7 cellular contexts compared by ENCODE assay signal in the genomic region with DNA sequence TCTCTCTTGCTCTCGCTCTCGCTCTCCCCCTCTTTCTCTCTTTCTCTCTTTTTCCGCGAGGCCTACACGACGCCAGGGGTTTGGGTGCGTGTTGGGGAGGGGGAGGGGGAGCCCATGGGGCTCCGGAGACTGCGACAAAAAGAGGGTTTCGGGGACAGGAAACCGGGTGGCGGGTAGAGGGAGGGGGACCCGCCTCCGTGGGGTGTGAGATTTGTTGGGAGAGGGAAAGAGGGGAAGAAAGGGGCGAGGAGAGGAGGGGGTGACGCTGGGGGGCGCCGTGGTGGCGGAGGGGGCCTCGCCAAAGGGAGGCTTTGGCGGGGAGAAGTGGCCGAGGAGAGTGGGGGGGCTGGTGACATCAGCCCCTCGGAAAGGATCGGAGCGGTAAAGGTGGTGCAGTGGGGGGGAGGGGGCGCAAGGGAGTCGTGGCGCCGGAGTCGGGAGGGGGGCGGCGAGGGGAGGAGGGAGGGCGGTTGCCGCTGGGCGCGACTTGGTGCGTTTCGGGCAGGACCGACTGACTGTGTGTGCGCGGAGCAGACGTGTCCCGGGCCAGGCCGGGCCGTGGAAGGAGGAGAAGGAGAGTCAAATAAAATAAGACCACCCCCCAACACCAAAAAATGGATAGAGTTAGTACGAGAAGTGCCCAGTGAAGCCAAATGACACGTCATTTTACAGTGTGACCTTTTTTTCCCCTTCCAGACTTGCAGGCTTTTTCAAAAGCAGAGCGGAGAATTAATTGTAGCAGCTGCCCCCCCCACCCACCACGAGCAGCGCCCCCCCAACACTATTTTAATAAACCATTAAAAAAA. TPM values are rescaled to one million over a fixed set of nuclear protein-coding genes. Genes with fewer than 3 reads are reported as not detected.
DNase-seq lines count a peak whose midpoint lies in the region; ATAC-seq and TF ChIP-seq lines count a peak whose summit lies in the region.

No MANE protein-coding gene starts in this region.

- no peaks in the 10 kb centered on the region for H3K9me3 ChIP-seq in vagina

- H3K4me3 ChIP-seq in vagina: peak overlapping the region; percentile 74 to 89

- peak overlapping the region; percentile 97 for H3K4me3 Mint-ChIP-seq in activated naive CD8-positive, alpha-beta T cell treated with anti-CD3 and anti-CD28 coated beads, Interleukin-2, amount 50 U/mL, for 24 hours
- peak overlapping the region; percentile 97 for H3K4me3 Mint-ChIP-seq in progenitor cell of endocrine pancreas (ENCODE audit: low read depth)

- H3K4me1 Mint-ChIP-seq in activated naive CD8-positive, alpha-beta T cell treated with anti-CD3 and anti-CD28 coated beads, Interleukin-2, amount 50 U/mL, for 24 hours: peaks cover 57% of the 10 kb centered on the region
- H3K4me1 Mint-ChIP-seq in progenitor cell of endocrine pancreas (ENCODE audit: low read depth): peaks cover 45% of the 10 kb centered on the region

- peak; percentile 85 for DNase-seq in GM13976 (ENCODE audit: low spot score)
- DNase-seq in M059J (ENCODE audit: low read depth): peak; percentile 75
- DNase-seq in SW480 (ENCODE audit: low spot score): peak; percentile 81
- DNase-seq in activated naive CD8-positive, alpha-beta T cell treated with anti-CD3 and anti-CD28 coated beads, Interleukin-2, amount 50 U/mL, for 24 hours: peak; percentile 84
- DNase-seq in left cardiac atrium: peak; percentile 81
- DNase-seq in progenitor cell of endocrine pancreas (ENCODE audit: low spot score, unreplicated experiment): peak; percentile 56
- DNase-seq in vagina (ENCODE audit: extremely low spot score in 2 of 2): no peak

- H3K27ac Mint-ChIP-seq in activated naive CD8-positive, alpha-beta T cell treated with anti-CD3 and anti-CD28 coated beads, Interleukin-2, amount 50 U/mL, for 24 hours: peak overlapping the region; percentile 99
- H3K27ac Mint-ChIP-seq in progenitor cell of endocrine pancreas: peak overlapping the region; percentile 100

- TF ChIP-seq POLR2A in vagina (IDR thresholded peaks at IDR 0.05): no peak

- peak; percentile 25 for ATAC-seq in activated naive CD8-positive, alpha-beta T cell treated with anti-CD3 and anti-CD28 coated beads, Interleukin-2, amount 50 U/mL, for 24 hours
- peak; percentile 13 to 39 for ATAC-seq in left cardiac atrium

- peaks cover 34% of the 10 kb centered on the region for H3K36me3 Mint-ChIP-seq in activated naive CD8-positive, alpha-beta T cell treated with anti-CD3 and anti-CD28 coated beads, Interleukin-2, amount 50 U/mL, for 24 hours (ENCODE audit: low read depth)
- H3K36me3 Mint-ChIP-seq in progenitor cell of endocrine pancreas (ENCODE audit: insufficient read depth): peaks cover 11% of the 10 kb centered on the region

- peaks cover 53% of the 10 kb centered on the region for H3K4me1 ChIP-seq in vagina

- peaks cover 0 to 9% of the 10 kb centered on the region in 2 donors for H3K36me3 ChIP-seq in vagina

- intact Hi-C loops in left cardiac atrium (cut with DNase I): loop anchor here (5.0 to 10.0 kb wide), 2 partner anchors 92 to 140 kb away; partner anchors contain the start of genes ATP5F1E (in 1 of the 2) and NELFCD (in 1 of the 2)
- intact Hi-C loops in vagina (cut with DNase I): loop anchor here (5.0 kb wide), 2 partner anchors 90 to 140 kb away; partner anchors contain the start of genes ATP5F1E and NELFCD

- H3K9me3 Mint-ChIP-seq in activated naive CD8-positive, alpha-beta T cell treated with anti-CD3 and anti-CD28 coated beads, Interleukin-2, amount 50 U/mL, for 24 hours: no peaks in the 10 kb centered on the region
- no peaks in the 10 kb centered on the region for H3K9me3 Mint-ChIP-seq in progenitor cell of endocrine pancreas (ENCODE audit: low read depth)

- in situ Hi-C loops in GM13976 (cut with MboI; ENCODE audit: low sequenced_read_pairs, unreplicated experiment): no loop called here

- no peaks in the 10 kb centered on the region for H3K27me3 ChIP-seq in vagina

- H3K27me3 Mint-ChIP-seq in activated naive CD8-positive, alpha-beta T cell treated with anti-CD3 and anti-CD28 coated beads, Interleukin-2, amount 50 U/mL, for 24 hours: peaks cover 4% of the 10 kb centered on the region
- H3K27me3 Mint-ChIP-seq in progenitor cell of endocrine pancreas: no peaks in the 10 kb centered on the region

- H3K27ac ChIP-seq in vagina: peak overlapping the region; percentile 99

- TF ChIP-seq CTCF in GM13976 (IDR thresholded peaks at IDR 0.05; ENCODE audit: borderline replicate concordance, control extremely low read depth, extremely low read depth, insufficient read depth, missing control alignments) (peak; percentile 17), progenitor cell of endocrine pancreas (IDR thresholded peaks at IDR 0.05; ENCODE audit: unreplicated experiment) (no peak), vagina (IDR thresholded peaks at IDR 0.05) (peak in 1 of 3 experiments; percentile 28)

RNA-seq across cellular contexts. Expression of gene GNAS, which starts 39.8 kb away (rescaled TPM):
- 1,151 and 1,551 TPM in 2 replicates for total RNA-seq in M059J (2014; rRNA removed; shearing (Covaris generic))
- total RNA-seq in left cardiac atrium (1,000 to 10,000 TPM; 1,020 to 1,609 TPM), progenitor cell of endocrine pancreas (1,570 and 1,613 TPM in 2 replicates), vagina (875 TPM)

RNA-seq across cellular contexts. Expression of gene GNAS-AS1, which starts 41.6 kb away (rescaled TPM):
- total RNA-seq in M059J (2014; rRNA removed; shearing (Covaris generic)): 1.0 TPM in 1 of 2 replicates, not detected in the other
- total RNA-seq in left cardiac atrium (under 1 TPM; 0.37 to 0.80 TPM), progenitor cell of endocrine pancreas (4.3 and 4.4 TPM in 2 replicates), vagina (not detected)

Comparison
In these comparisons a context has a peak if more than half of its experiments do, and no peak if none do; other contexts are left out.
1. DNase-seq: peak in GM13976 (single experiment), M059J (single experiment), SW480 (single experiment), activated naive CD8-positive, alpha-beta T cell treated with anti-CD3 and anti-CD28 coated beads, Interleukin-2, amount 50 U/mL, for 24 hours (single experiment), left cardiac atrium (single experiment) and progenitor cell of endocrine pancreas (single experiment); none in vagina (0 of 2).